ENCODE assay signal across 8 cellular contexts in the genomic region with DNA sequence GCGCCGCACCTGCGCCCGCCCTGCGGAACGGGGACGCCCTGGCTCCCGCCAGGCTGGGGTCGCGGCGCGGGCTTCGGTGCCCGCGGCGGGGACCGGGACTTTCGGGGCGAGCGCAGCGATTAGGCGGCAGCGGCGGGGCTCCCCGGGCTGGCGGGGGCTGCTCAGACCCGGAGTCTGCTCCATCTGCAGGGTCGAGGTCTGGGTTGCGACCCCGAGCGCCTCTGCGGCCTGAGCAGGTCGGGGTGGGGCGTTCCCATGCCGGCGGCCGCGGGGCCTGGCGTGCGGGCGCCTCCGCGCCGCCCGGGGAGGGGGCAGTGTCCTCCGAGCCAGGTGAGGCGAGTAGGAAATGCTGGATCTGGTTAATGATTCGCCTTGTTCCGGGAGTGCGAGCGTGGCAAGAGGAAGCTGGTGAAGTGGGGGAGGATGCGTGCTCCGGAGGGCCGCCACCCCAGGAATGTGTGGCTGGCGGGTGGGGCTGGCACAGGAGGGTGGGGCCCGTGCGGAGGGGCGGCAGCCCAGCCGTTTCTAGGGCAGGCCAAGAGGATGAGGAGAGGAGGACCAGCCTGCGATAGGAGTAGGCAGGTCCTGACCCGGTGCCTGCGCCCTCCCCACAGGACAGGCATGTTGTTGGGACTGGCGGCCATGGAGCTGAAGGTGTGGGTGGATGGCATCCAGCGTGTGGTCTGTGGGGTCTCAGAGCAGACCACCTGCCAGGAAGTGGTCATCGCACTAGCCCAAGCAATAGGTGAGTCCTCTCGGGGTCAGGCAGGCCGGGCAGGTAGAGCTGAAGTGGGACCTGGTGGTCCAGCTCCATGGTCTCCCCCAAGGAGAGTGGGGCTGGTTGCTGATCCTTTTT. TPM values are rescaled to one million over a fixed set of nuclear protein-coding genes. Genes with fewer than 3 reads are reported as not detected.
DNase-seq lines count a peak whose midpoint lies in the region; ATAC-seq and TF ChIP-seq lines count a peak whose summit lies in the region.

No MANE protein-coding gene starts in this region.

- peaks cover 0 to 5% (median 0%) of the 10 kb centered on the region in 5 donors for H3K36me3 Mint-ChIP-seq in naive thymus-derived CD4-positive, alpha-beta T cell

- no peaks in the 10 kb centered on the region for H3K9me3 ChIP-seq in BE2C
- H3K9me3 ChIP-seq in endocrine pancreas (ENCODE audit: control insufficient read depth, low read length), result no peaks in the 10 kb centered on the region
- H3K9me3 ChIP-seq in naive thymus-derived CD4-positive, alpha-beta T cell (ENCODE audit: control insufficient read depth in 2 of 3, low read length in 3 of 3), result no peaks in the 10 kb centered on the region

- H3K9ac ChIP-seq in endocrine pancreas (ENCODE audit: control insufficient read depth, insufficient read depth, low read length), result peak overlapping the region; percentile 65

- CTCF ChIA-PET in naive thymus-derived CD4-positive, alpha-beta T cell (lab: Charles Lee), result no interaction called here

- peak overlapping the region in 6 of 9 donors; percentile 36 to 74 (median 55) for H3K27ac Mint-ChIP-seq in naive thymus-derived CD4-positive, alpha-beta T cell

- H3K4me3 ChIP-seq in BE2C (ENCODE audit: low read depth, low read length) (peak overlapping the region; percentile 41), endocrine pancreas (ENCODE audit: control insufficient read depth, insufficient read depth, low read length) (no peak overlapping the region)
- H3K4me3 ChIP-seq in naive thymus-derived CD4-positive, alpha-beta T cell (ENCODE audit: low read length), result peak overlapping the region; percentile 68

- ATAC-seq in GM19023 (IDR thresholded peaks at IDR 0.05; ENCODE audit: unreplicated experiment), result peak; percentile 30
- ATAC-seq in HG03108 (IDR thresholded peaks at IDR 0.05; ENCODE audit: unreplicated experiment), result peak; percentile 15
- peak; percentile 32 for ATAC-seq in naive thymus-derived CD4-positive, alpha-beta T cell

- peaks cover 0 to 16% (median 0%) of the 10 kb centered on the region in 5 donors for H3K27me3 Mint-ChIP-seq in naive thymus-derived CD4-positive, alpha-beta T cell

- H3K4me3 Mint-ChIP-seq in naive thymus-derived CD4-positive, alpha-beta T cell, result peak overlapping the region; percentile 78 to 94 (median 89)

- H3K27ac ChIP-seq in naive thymus-derived CD4-positive, alpha-beta T cell (ENCODE audit: low read depth, low read length), result peak overlapping the region; percentile 77

- intact Hi-C loops in naive thymus-derived CD4-positive, alpha-beta T cell (cut with micrococcal nuclease), result loop anchor here (2.0 to 10.0 kb wide), 4 partner anchors 25 to 235 kb away; partner anchors contain the start of genes CEND1 (in 1 of the 2), LRRC56 (in 1 of the 2) and SLC25A22 (in 1 of the 2)

- H3K4me1 Mint-ChIP-seq in naive thymus-derived CD4-positive, alpha-beta T cell, result peaks cover 4 to 16% (median 9%) of the 10 kb centered on the region in 7 donors

- no peaks in the 10 kb centered on the region for H3K4me1 ChIP-seq in BE2C
- H3K4me1 ChIP-seq in endocrine pancreas (ENCODE audit: control insufficient read depth, insufficient read depth, low read length), result no peaks in the 10 kb centered on the region
- peaks cover 14 to 17% of the 10 kb centered on the region in 2 donors for H3K4me1 ChIP-seq in naive thymus-derived CD4-positive, alpha-beta T cell (ENCODE audit: control insufficient read depth in 2 of 2, insufficient read depth in 2 of 2, low read length in 2 of 2)

- DNase-seq in BE2C (no peak), RKO (ENCODE audit: low spot score) (peak; percentile 49), DMS114 treated with DMSO at 0.1 percent for 48 hours (lab: John Stamatoyannopoulos, UW; ENCODE audit: unreplicated experiment) (no peak), NCI-H2107 treated with DMSO at 0.1 percent for 48 hours (lab: John Stamatoyannopoulos, UW; ENCODE audit: unreplicated experiment) (no peak)
- DNase-seq in naive thymus-derived CD4-positive, alpha-beta T cell, result peak in 2 of 9 donors; percentile 31 to 36

- TF ChIP-seq CTCF in BE2C (IDR thresholded peaks at IDR 0.05; ENCODE audit: low read depth, low read length), result no peak

- H3K36me3 ChIP-seq in BE2C (no peaks in the 10 kb centered on the region), endocrine pancreas (ENCODE audit: control insufficient read depth, insufficient read depth, low read length) (no peaks in the 10 kb centered on the region)
- H3K36me3 ChIP-seq in naive thymus-derived CD4-positive, alpha-beta T cell (ENCODE audit: control insufficient read depth in 2 of 3, insufficient read depth in 3 of 3, low read length in 3 of 3), result peaks cover 0 to 14% (median 0%) of the 10 kb centered on the region in 3 experiments

- H3K9me3 Mint-ChIP-seq in naive thymus-derived CD4-positive, alpha-beta T cell, result no peaks in the 10 kb centered on the region

- POLR2A ChIA-PET in naive thymus-derived CD4-positive, alpha-beta T cell (lab: Charles Lee), result interaction anchor here (0.6 to 4.8 kb wide), 5 partner anchors 14 to 354 kb away, joined by 3 to 21 read pairs (median 3); partner anchors contain the start of genes BET1L, PHRF1 and RIC8A

- H3K27me3 ChIP-seq in BE2C (peaks cover 11% of the 10 kb centered on the region), endocrine pancreas (ENCODE audit: control insufficient read depth, insufficient read depth, low read length) (no peaks in the 10 kb centered on the region)
- no peaks in the 10 kb centered on the region for H3K27me3 ChIP-seq in naive thymus-derived CD4-positive, alpha-beta T cell (ENCODE audit: control insufficient read depth in 2 of 2, insufficient read depth in 2 of 2, low read length in 2 of 2)

RNA-seq across cellular contexts. Expression of gene RASSF7, which starts 0.6 kb away (rescaled TPM):
- polyA plus RNA-seq in BE2C (2012; ENCODE audit: insufficient read depth, insufficient read length, low read depth), result 3.7 TPM
- 10 to 100 TPM; 20.0 to 45.4 (median 35.5) TPM for total RNA-seq in naive thymus-derived CD4-positive, alpha-beta T cell
- 10 to 100 TPM; 26.7 to 43.6 TPM for polyA plus RNA-seq in naive thymus-derived CD4-positive, alpha-beta T cell

RNA-seq across cellular contexts. Expression of gene LMNTD2, which starts 0.8 kb away (rescaled TPM):
- not detected for polyA plus RNA-seq in BE2C (2012; ENCODE audit: insufficient read depth, insufficient read length, low read depth)
- 10 to 100 TPM in 2 of 5 experiments, 1 to 10 TPM in 3; 2.8 to 14.7 (median 9.6) TPM for total RNA-seq in naive thymus-derived CD4-positive, alpha-beta T cell
- polyA plus RNA-seq in naive thymus-derived CD4-positive, alpha-beta T cell, result 1 to 10 TPM; 2.3 to 3.6 TPM

RNA-seq across cellular contexts. Expression of gene PHRF1, which starts 14.9 kb away (rescaled TPM):
- 36.2 TPM for polyA plus RNA-seq in BE2C (2012; ENCODE audit: insufficient read depth, insufficient read length, low read depth)
- total RNA-seq in naive thymus-derived CD4-positive, alpha-beta T cell, result 10 to 100 TPM; 47.3 to 55.2 (median 49.4) TPM
- 10 to 100 TPM in 1 of 2 donors, 1 to 10 TPM in 1; 6.2 to 22.1 TPM for polyA plus RNA-seq in naive thymus-derived CD4-positive, alpha-beta T cell

RNA-seq across cellular contexts. Expression of gene LRRC56, which starts 24.0 kb away (rescaled TPM):
- 0.42 TPM for polyA plus RNA-seq in BE2C (2012; ENCODE audit: insufficient read depth, insufficient read length, low read depth)
- 1 to 10 TPM; 2.3 to 5.1 (median 3.6) TPM for total RNA-seq in naive thymus-derived CD4-positive, alpha-beta T cell
- 1 to 10 TPM in 1 of 2 donors, under 1 TPM in 1; 0.35 to 1.0 TPM for polyA plus RNA-seq in naive thymus-derived CD4-positive, alpha-beta T cell

RNA-seq across cellular contexts. Expression of gene HRAS, which starts 26.0 kb away (rescaled TPM):
- polyA plus RNA-seq in BE2C (2012; ENCODE audit: insufficient read depth, insufficient read length, low read depth), result 195 TPM
- 10 to 100 TPM; 22.3 to 52.0 (median 31.9) TPM for total RNA-seq in naive thymus-derived CD4-positive, alpha-beta T cell
- polyA plus RNA-seq in naive thymus-derived CD4-positive, alpha-beta T cell, result 10 to 100 TPM; 12.6 to 19.5 TPM
